ENCODE assay signal across 13 cellular contexts in genomic region chr1:111597433-111597832, GRCh38. TPM values are rescaled to one million over a fixed set of nuclear protein-coding genes. Genes with fewer than 3 reads are reported as not detected.
DNase-seq lines count a peak whose midpoint lies in the region; ATAC-seq, FAIRE-seq and TF ChIP-seq lines count a peak whose summit lies in the region.
"Had no signal": no experiment of that assay in that cellular context is flagged by ENCODE, and none has a peak within 500 bp of the region (broad histone marks: within the 10 kb centered on the region; RNA-seq: fewer than 3 reads in every experiment).

No MANE protein-coding gene starts in this region.

- peaks cover 80 to 99% (median 90%) of the 10 kb centered on the region in 4 donors for H3K4me1 Mint-ChIP-seq in CD4-positive, alpha-beta memory T cell
- H3K4me1 Mint-ChIP-seq in nephron: peaks cover 34% of the 10 kb centered on the region

- no peak for TF ChIP-seq CTCF in OCI-LY3 (IDR thresholded peaks at IDR 0.05; ENCODE audit: low read depth, low read length)
- TF ChIP-seq CTCF in colonic mucosa (IDR thresholded peaks at IDR 0.05): no peak
- TF ChIP-seq CTCF in nephron (IDR thresholded peaks at IDR 0.05; ENCODE audit: unreplicated experiment in 3 of 3): no peak

- intact Hi-C loops in CD4-positive, alpha-beta memory T cell (cut with micrococcal nuclease): loop anchor here (5.0 kb wide), 1 partner anchor 725 kb away; the partner anchor contains the start of gene CD53
- intact Hi-C loops in colonic mucosa (cut with DNase I): no loop called here

- H3K9me3 ChIP-seq in CD4-positive, alpha-beta memory T cell (ENCODE audit: control insufficient read depth in 1 of 2, low read length in 2 of 2): no peaks in the 10 kb centered on the region
- H3K9me3 ChIP-seq in OCI-LY3 (ENCODE audit: insufficient read depth, low read length) (no peaks in the 10 kb centered on the region), colonic mucosa (no peaks in the 10 kb centered on the region), small intestine (ENCODE audit: control insufficient read depth, low read depth) (no peaks in the 10 kb centered on the region)

- no peak for FAIRE-seq in small intestine (lab: Jason Lieb, UNC)

- H3K36me3 ChIP-seq in CD4-positive, alpha-beta memory T cell (ENCODE audit: insufficient read depth, low read length): no peaks in the 10 kb centered on the region
- H3K36me3 ChIP-seq in OCI-LY3 (replicated peaks; ENCODE audit: low read depth, low read length) (no peaks in the 10 kb centered on the region), colonic mucosa (no peaks in the 10 kb centered on the region), small intestine (ENCODE audit: control insufficient read depth in 2 of 2, insufficient read depth in 2 of 2, low read length in 2 of 2) (no peaks in the 10 kb centered on the region)

- peak overlapping the region in 5 of 8 donors; percentile 20 to 76 (median 74) for H3K4me3 Mint-ChIP-seq in CD4-positive, alpha-beta memory T cell
- H3K4me3 Mint-ChIP-seq in nephron: no peak overlapping the region

- no peak for ATAC-seq in HG03432 (IDR thresholded peaks at IDR 0.05; ENCODE audit: unreplicated experiment)
- ATAC-seq in GM18505 (IDR thresholded peaks at IDR 0.05; ENCODE audit: unreplicated experiment): no peak
- ATAC-seq in HG03565 (IDR thresholded peaks at IDR 0.05; ENCODE audit: unreplicated experiment): no peak

- H3K27me3 ChIP-seq in CD4-positive, alpha-beta memory T cell (ENCODE audit: insufficient read depth, low read length): no peaks in the 10 kb centered on the region
- H3K27me3 ChIP-seq in OCI-LY3 (ENCODE audit: low read depth, low read length) (no peaks in the 10 kb centered on the region), colonic mucosa (no peaks in the 10 kb centered on the region), small intestine (ENCODE audit: control insufficient read depth in 2 of 2, insufficient read depth in 2 of 2, low read length in 2 of 2) (no peaks in the 10 kb centered on the region)

- H2AFZ ChIP-seq in OCI-LY3 (ENCODE audit: low read depth, low read length): no peak overlapping the region

- CTCF ChIA-PET in CD4-positive, alpha-beta memory T cell (lab: Charles Lee; ENCODE audit: partially characterized antibody): no interaction called here

- H3K27me3 Mint-ChIP-seq in CD4-positive, alpha-beta memory T cell: no peaks in the 10 kb centered on the region
- H3K27me3 Mint-ChIP-seq in nephron (ENCODE audit: low read depth): no peaks in the 10 kb centered on the region

- POLR2A ChIA-PET in CD4-positive, alpha-beta memory T cell (lab: Charles Lee; ENCODE audit: partially characterized antibody): interaction anchor here (1.3 to 9.9 kb wide), 3 partner anchors 9 to 26 kb away, joined by 5 to 244 read pairs (median 5); partner anchors contain the start of gene RAP1A

- DNase-seq in CD4-positive, alpha-beta memory T cell: no peak
- DNase-seq in colonic mucosa (no peak), small intestine (no peak)
- DNase-seq: amniotic stem cell; GDM1; NCI-H1092 treated with DMSO at 0.1 percent for 48 hours; NCI-H345; stimulated activated CD4-positive, alpha-beta T cell treated with anti-CD3 and anti-CD28 coated beads, Interleukin-4, amount 100 ng/mL, for 24 hours had no signal

- H3K79me2 ChIP-seq in OCI-LY3 (ENCODE audit: low read length): peaks cover 25% of the 10 kb centered on the region

- H3K27ac Mint-ChIP-seq in CD4-positive, alpha-beta memory T cell: peak overlapping the region in 6 of 7 donors; percentile 18 to 88 (median 76)
- H3K27ac Mint-ChIP-seq in nephron: peak overlapping the region in 2 of 3 experiments; percentile 60 to 80

- 61 to 83% (median 74%) methylated on average over 5 of the region's 5 CpGs for WGBS in small intestine, 3 donors

- no peak for TF ChIP-seq POLR2A in GM18505 (IDR thresholded peaks at IDR 0.05; ENCODE audit: borderline replicate concordance, extremely low read depth, insufficient read depth, insufficient read length)

- peak overlapping the region; percentile 68 for H3K9ac ChIP-seq in OCI-LY3 (ENCODE audit: low read length)
- no peak overlapping the region for H3K9ac ChIP-seq in colonic mucosa (ENCODE audit: low read depth in 2 of 2, low read length in 2 of 2)

- no peaks in the 10 kb centered on the region for H4K20me1 ChIP-seq in OCI-LY3 (ENCODE audit: insufficient read depth, low read length)

- H3K9me3 Mint-ChIP-seq in CD4-positive, alpha-beta memory T cell: no peaks in the 10 kb centered on the region
- H3K9me3 Mint-ChIP-seq in nephron: no peaks in the 10 kb centered on the region

- peaks cover 100% of the 10 kb centered on the region for H3K4me1 ChIP-seq in CD4-positive, alpha-beta memory T cell (ENCODE audit: insufficient read depth, low read length)
- H3K4me1 ChIP-seq in OCI-LY3 (ENCODE audit: low read length): peaks cover 98% of the 10 kb centered on the region
- peaks cover 8% of the 10 kb centered on the region for H3K4me1 ChIP-seq in colonic mucosa
- H3K4me1 ChIP-seq in small intestine (ENCODE audit: control insufficient read depth in 2 of 2, insufficient read depth in 1 of 2, low read depth in 1 of 2, low read length in 1 of 2): peaks cover 10 to 13% of the 10 kb centered on the region in 2 donors

- no peak overlapping the region for H3K27ac ChIP-seq in CD4-positive, alpha-beta memory T cell (ENCODE audit: low read depth, low read length)
- H3K27ac ChIP-seq in OCI-LY3 (ENCODE audit: low read length) (peak overlapping the region; percentile 100), colonic mucosa (peak overlapping the region; percentile 29), small intestine (ENCODE audit: low read depth in 1 of 2, low read length in 1 of 2) (no peak overlapping the region)

- no peaks in the 10 kb centered on the region for H3K36me3 Mint-ChIP-seq in CD4-positive, alpha-beta memory T cell
- no peaks in the 10 kb centered on the region for H3K36me3 Mint-ChIP-seq in nephron (ENCODE audit: low read depth)

- peak overlapping the region; percentile 48 for H3K4me2 ChIP-seq in OCI-LY3 (ENCODE audit: low read length)

- no peak overlapping the region for H3K4me3 ChIP-seq in CD4-positive, alpha-beta memory T cell (ENCODE audit: low read length in 2 of 2)
- H3K4me3 ChIP-seq in OCI-LY3 (ENCODE audit: low read length) (peak overlapping the region; percentile 17), colonic mucosa (no peak overlapping the region), small intestine (ENCODE audit: low read depth in 1 of 2, low read length in 2 of 2) (no peak overlapping the region)

RNA-seq across cellular contexts. Expression of gene RAP1A, which starts 22.2 kb away (rescaled TPM):
- 100 to 1,000 TPM; 130 to 134 TPM for total RNA-seq in CD4-positive, alpha-beta memory T cell
- polyA plus RNA-seq in CD4-positive, alpha-beta memory T cell: 10 to 100 TPM; 67.2 to 85.7 TPM
- 100 to 1,000 TPM in 1 of 2 donors, 10 to 100 TPM in 1; 83.9 to 146 TPM for total RNA-seq in colonic mucosa
- polyA plus RNA-seq in small intestine: 100 to 1,000 TPM in 1 of 3 donors, 10 to 100 TPM in 2; 75.4 to 150 (median 92.1) TPM

Comparison
In these comparisons a context has a peak if more than half of its experiments do, and no peak if none do; other contexts are left out.
1. H3K27ac ChIP-seq: peak in OCI-LY3 (single experiment) and colonic mucosa (single experiment); none in CD4-positive, alpha-beta memory T cell (single experiment) and small intestine (0 of 2).
2. H3K4me3 Mint-ChIP-seq: peak in CD4-positive, alpha-beta memory T cell (5 of 8); none in nephron (0 of 3).